ENCODE assay signal across 26 cellular contexts in the genomic region with DNA sequence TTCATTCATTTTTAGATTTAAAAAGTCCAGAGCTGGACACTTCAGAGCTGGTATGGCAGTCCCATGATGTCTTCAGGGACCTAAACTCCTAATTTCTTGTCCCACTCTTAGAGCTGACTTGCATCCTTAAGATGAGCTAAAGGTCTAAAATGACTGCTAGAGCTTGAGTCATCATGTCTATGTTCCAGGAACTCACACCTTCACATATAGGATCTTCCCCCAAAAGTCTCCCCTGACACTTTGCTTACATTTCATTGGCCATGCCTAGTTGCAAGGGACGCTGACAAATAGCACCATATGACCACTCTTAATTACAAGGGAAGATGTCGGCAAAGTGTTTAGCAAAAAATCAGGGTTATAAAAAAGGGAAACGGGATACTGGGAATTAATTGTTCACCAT. TPM values are rescaled to one million over a fixed set of nuclear protein-coding genes. Genes with fewer than 3 reads are reported as not detected.
"Had no signal": no experiment of that assay in that cellular context is flagged by ENCODE, and none has a peak within 500 bp of the region (broad histone marks: within the 10 kb centered on the region; RNA-seq: fewer than 3 reads in every experiment).

No MANE protein-coding gene starts in this region.

- H3K4me3 Mint-ChIP-seq: dendritic cell treated with granulocyte-macrophage colony-stimulating factor and Interleukin-4, amounts not matched to agents 40 ng/mL and 50 ng/mL, for 4 days; endodermal cell; mesothelial cell of epicardium; naive B cell; neural crest cell; WTC11 had no signal

- H3K4me1 Mint-ChIP-seq: mesothelial cell of epicardium had no signal

- H3K27me3 Mint-ChIP-seq: dendritic cell treated with granulocyte-macrophage colony-stimulating factor and Interleukin-4, amounts not matched to agents 40 ng/mL and 50 ng/mL, for 4 days; naive B cell had no signal

- ATAC-seq: esophagus mucosa; left colon; psoas muscle; stimulated activated naive B cell treated with anti-CD40 and anti-IgM and Interleukin-4, amounts not matched to agents 10 μg/mL and 1 μg/mL and 100 μg/mL, for 72 hours; WTC11 had no signal

- H3K36me3 Mint-ChIP-seq: WTC11 had no signal

- H3K27ac Mint-ChIP-seq: endodermal cell; mesothelial cell of epicardium; stimulated activated naive B cell treated with anti-CD40 and anti-IgM and Interleukin-4, amounts not matched to agents 10 μg/mL and 1 μg/mL and 100 μg/mL, for 72 hours; WTC11 had no signal

- DNase-seq: activated CD4-positive, alpha-beta T cell treated with anti-CD3 and anti-CD28 coated beads for 1 hour; activated CD4-positive, alpha-beta T cell treated with anti-CD3 and anti-CD28 coated beads, Interleukin-2, amount 50 U/mL, for 4 hours; activated naive CD4-positive, alpha-beta T cell; central memory CD4-positive, alpha-beta T cell; endodermal cell; foreskin fibroblast; head of caudate nucleus; hippocampal formation; kidney; left colon; naive B cell; nucleus accumbens; psoas muscle; stimulated activated CD4-positive, alpha-beta T cell treated with anti-CD3 and anti-CD28 coated beads, Interleukin-1b, Interleukin-23, amount 100 ng/mL, for 48 hours; stimulated activated CD4-positive, alpha-beta T cell treated with anti-CD3 and anti-CD28 coated beads, Interleukin-4, amount 100 ng/mL, for 4 hours; stimulated activated CD8-positive, alpha-beta memory T cell treated with anti-CD3 and anti-CD28 coated beads, Interleukin-4, amount 100 ng/mL, for 48 hours; stimulated activated naive B cell treated with anti-CD40 and anti-IgM and Interleukin-4, amounts not matched to agents 10 μg/mL and 1 μg/mL and 100 μg/mL, for 72 hours; T-helper 2 cell; testis; transverse colon had no signal

RNA-seq across cellular contexts. Expression of gene AOAH, which starts 10.4 kb away (rescaled TPM):
- total RNA-seq: neural crest cell, smooth muscle cell had no signal
